Comparison of ENCODE assay signal across 7 cellular contexts in the genomic region with DNA sequence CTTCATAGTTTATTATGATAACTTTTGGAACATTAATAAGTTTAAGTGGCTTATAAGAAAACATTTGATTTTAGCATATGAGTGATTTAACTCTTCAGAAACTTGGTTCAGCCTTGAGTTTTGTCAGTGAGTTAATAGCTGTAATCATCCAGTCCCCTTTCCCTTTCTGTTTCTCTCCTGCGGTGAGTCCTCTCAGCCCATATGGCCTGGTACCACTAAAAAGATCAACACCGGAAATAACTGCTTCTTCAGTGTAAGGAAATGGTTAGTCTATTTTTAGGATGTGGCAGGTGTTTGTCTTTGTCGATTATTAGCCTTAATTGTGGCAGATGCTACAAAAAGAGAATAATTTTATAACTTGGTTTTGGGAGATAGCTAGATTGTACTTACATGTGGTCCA.
A peak's percentile ranks its signal among the peaks of the same experiment; 100 is the strongest.
DNase-seq lines count a peak whose midpoint lies in the region; ATAC-seq and TF ChIP-seq lines count a peak whose summit lies in the region.

No MANE protein-coding gene starts in this region.

- ATAC-seq in GM18520 (IDR thresholded peaks at IDR 0.05; ENCODE audit: unreplicated experiment) (peak; percentile 76), GM21786 (IDR thresholded peaks at IDR 0.05; ENCODE audit: unreplicated experiment) (peak; percentile 76)

- no peak overlapping the region for H3K27ac Mint-ChIP-seq in type B pancreatic cell

- peak; percentile 11 for DNase-seq in NCI-H1092 (lab: John Stamatoyannopoulos, UW)
- DNase-seq in dermis blood vessel endothelial cell: peak; percentile 46
- DNase-seq in KG1 (lab: John Stamatoyannopoulos, UW): no peak
- DNase-seq in SK-N-DZ (ENCODE audit: low spot score): no peak
- DNase-seq in type B pancreatic cell (ENCODE audit: extremely low spot score, unreplicated experiment): no peak

- TF ChIP-seq CTCF in type B pancreatic cell (conservative IDR thresholded peaks at IDR 0.05): no peak

- H3K36me3 Mint-ChIP-seq in type B pancreatic cell: peaks cover 8% of the 10 kb centered on the region

- no peak overlapping the region for H3K4me3 Mint-ChIP-seq in type B pancreatic cell

- no peaks in the 10 kb centered on the region for H3K9me3 Mint-ChIP-seq in type B pancreatic cell

- H3K4me1 Mint-ChIP-seq in type B pancreatic cell (ENCODE audit: unreplicated experiment): no peaks in the 10 kb centered on the region

- no peaks in the 10 kb centered on the region for H3K27me3 Mint-ChIP-seq in type B pancreatic cell

Comparison
In these comparisons a context has a peak if more than half of its experiments do, and no peak if none do; other contexts are left out.
1. DNase-seq: peak in NCI-H1092 (single experiment) and dermis blood vessel endothelial cell (single experiment); none in KG1 (single experiment), SK-N-DZ (single experiment) and type B pancreatic cell (single experiment).